ENCODE assay signal across 8 cellular contexts in the genomic region with DNA sequence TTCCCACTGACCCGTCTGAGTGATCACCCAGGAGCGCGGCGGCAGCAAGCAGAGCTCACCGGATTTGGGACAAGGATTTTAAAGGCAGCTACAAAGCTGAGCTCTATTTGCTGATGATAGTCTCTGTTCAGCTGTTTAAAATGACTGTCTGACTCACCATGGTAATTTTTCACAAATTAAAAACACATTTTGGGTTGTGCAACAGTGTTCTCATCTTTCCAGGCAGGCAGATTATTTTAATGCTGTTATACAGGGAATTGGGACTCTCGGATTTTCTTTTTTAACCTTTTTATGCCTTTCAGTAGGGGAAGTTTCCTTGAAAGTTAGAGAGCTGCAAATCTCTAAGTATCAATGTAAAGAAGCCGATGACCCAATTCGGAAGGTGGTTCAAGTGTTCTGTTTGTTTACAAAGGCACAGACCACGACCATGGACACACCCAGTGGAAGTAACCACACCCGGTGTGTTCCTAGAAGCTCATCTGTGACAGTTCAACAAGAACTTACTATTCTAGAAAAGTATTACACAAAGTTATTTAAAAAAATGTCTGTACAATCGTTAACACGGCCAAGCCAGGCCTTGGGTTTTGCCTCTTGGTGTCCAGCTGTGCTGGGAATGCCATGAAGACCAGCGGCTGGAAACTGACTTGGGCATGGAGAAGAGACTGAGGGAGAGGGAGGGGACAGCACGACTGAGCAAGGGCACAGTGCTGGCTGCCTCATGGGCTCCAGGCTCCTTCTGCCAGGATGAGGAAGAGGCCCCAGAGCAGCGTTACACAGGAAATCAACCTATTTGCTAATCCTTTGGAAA. TPM values are rescaled to one million over a fixed set of nuclear protein-coding genes. Genes with fewer than 3 reads are reported as not detected.
DNase-seq lines count a peak whose midpoint lies in the region; ATAC-seq and TF ChIP-seq lines count a peak whose summit lies in the region.
"Not testable (repeated sequence)": the region's sequence is repeated elsewhere in the genome, so short reads cannot be mapped to it uniquely, and the experiment has no call there.

No MANE protein-coding gene starts in this region.

- TF ChIP-seq CTCF in CD8-positive, alpha-beta T cell (IDR thresholded peaks at IDR 0.05); cardiac fibroblast (IDR thresholded peaks at IDR 0.05; ENCODE audit: low read depth, low read length); foreskin fibroblast (IDR thresholded peaks at IDR 0.05; ENCODE audit: low read depth, low read length); osteocyte (IDR thresholded peaks at IDR 0.05); vagina (IDR thresholded peaks at IDR 0.05): not testable (repeated sequence)

- H3K36me3 Mint-ChIP-seq in CD8-positive, alpha-beta T cell, result peaks cover 28% of the 10 kb centered on the region
- H3K36me3 Mint-ChIP-seq in T-helper 1 cell treated with Interleukin-12 subunit alpha and Interleukin-12 subunit beta and Interleukin-4 antibody, amounts not matched to agents 30 μg/mL and 1 μg/mL, for 36 hours (ENCODE audit: low read depth), result peaks cover 23% of the 10 kb centered on the region
- H3K36me3 Mint-ChIP-seq in osteocyte (ENCODE audit: unreplicated experiment), result peaks cover 13% of the 10 kb centered on the region

- peak overlapping the region; percentile 93 for H3K27ac Mint-ChIP-seq in CD8-positive, alpha-beta T cell
- peak overlapping the region; percentile 99 for H3K27ac Mint-ChIP-seq in T-helper 1 cell treated with Interleukin-12 subunit alpha and Interleukin-12 subunit beta and Interleukin-4 antibody, amounts not matched to agents 30 μg/mL and 1 μg/mL, for 36 hours
- peak overlapping the region; percentile 83 for H3K27ac Mint-ChIP-seq in osteocyte (ENCODE audit: unreplicated experiment)

- peaks cover 16% of the 10 kb centered on the region for H3K4me1 Mint-ChIP-seq in CD8-positive, alpha-beta T cell (ENCODE audit: low read depth)
- H3K4me1 Mint-ChIP-seq in T-helper 1 cell treated with Interleukin-12 subunit alpha and Interleukin-12 subunit beta and Interleukin-4 antibody, amounts not matched to agents 30 μg/mL and 1 μg/mL, for 36 hours (ENCODE audit: low read depth), result peaks cover 18% of the 10 kb centered on the region
- H3K4me1 Mint-ChIP-seq in osteocyte (ENCODE audit: unreplicated experiment), result not testable (repeated sequence)

- DNase-seq in CD8-positive, alpha-beta T cell, result peak in 5 of 7 experiments; percentile 14 to 60 (median 48)
- peak; percentile 40 for DNase-seq in LHCN-M2 (ENCODE audit: low read depth)
- DNase-seq in activated T-helper 1 cell treated with Interleukin-2 at 50 U/mL for 16 hours (ENCODE audit: low read depth), result peak; percentile 30
- peak; percentile 64 to 66 for DNase-seq in cardiac fibroblast (ENCODE audit: low read depth in 2 of 2)
- peak; percentile 71 to 86 for DNase-seq in foreskin fibroblast
- DNase-seq in osteocyte (ENCODE audit: extremely low spot score, unreplicated experiment); vagina (ENCODE audit: extremely low spot score in 2 of 2): not testable (repeated sequence)

- H3K36me3 ChIP-seq in CD8-positive, alpha-beta T cell (ENCODE audit: insufficient read depth, low read length), result not testable (repeated sequence)
- peaks cover 0 to 27% of the 10 kb centered on the region in 2 donors for H3K36me3 ChIP-seq in vagina

- peak overlapping the region; percentile 64 for H3K4me3 Mint-ChIP-seq in CD8-positive, alpha-beta T cell
- H3K4me3 Mint-ChIP-seq in T-helper 1 cell treated with Interleukin-12 subunit alpha and Interleukin-12 subunit beta and Interleukin-4 antibody, amounts not matched to agents 30 μg/mL and 1 μg/mL, for 36 hours, result peak overlapping the region; percentile 77
- H3K4me3 Mint-ChIP-seq in osteocyte (ENCODE audit: unreplicated experiment), result not testable (repeated sequence)

- POLR2A ChIA-PET in CD8-positive, alpha-beta T cell (lab: Charles Lee), result interaction anchor here (0.8 to 1.3 kb wide), 3 partner anchors 50 to 98 kb away, joined by 3 to 5 read pairs (median 4); no protein-coding TSS in a partner anchor

- intact Hi-C loops in CD8-positive, alpha-beta T cell (cut with DNase I, micrococcal nuclease), result loop anchor here (5.0 to 10.0 kb wide), 3 partner anchors 61 to 354 kb away; partner anchors contain the start of gene AURKAIP1 (in 1 of the 2)
- intact Hi-C loops in vagina (cut with DNase I), result not testable (repeated sequence)

- TF ChIP-seq POLR2A in vagina (IDR thresholded peaks at IDR 0.05), result not testable (repeated sequence)

- not testable (repeated sequence) for H3K9me3 ChIP-seq in CD8-positive, alpha-beta T cell (ENCODE audit: low read length); vagina

- peak; percentile 12 for ATAC-seq in CD8-positive, alpha-beta T cell

- not testable (repeated sequence) for H3K27me3 Mint-ChIP-seq in CD8-positive, alpha-beta T cell (ENCODE audit: low read depth); T-helper 1 cell treated with Interleukin-12 subunit alpha and Interleukin-12 subunit beta and Interleukin-4 antibody, amounts not matched to agents 30 μg/mL and 1 μg/mL, for 36 hours (ENCODE audit: low read depth); osteocyte (ENCODE audit: unreplicated experiment)

- H3K27ac ChIP-seq in CD8-positive, alpha-beta T cell (ENCODE audit: low read depth, low read length), result not testable (repeated sequence)
- peak overlapping the region; percentile 44 for H3K27ac ChIP-seq in vagina

- not testable (repeated sequence) for H3K4me3 ChIP-seq in CD8-positive, alpha-beta T cell (ENCODE audit: low read depth, low read length); cardiac fibroblast (replicated peaks in 1 of 2; ENCODE audit: low read depth in 2 of 2, low read length in 2 of 2); vagina
- H3K4me3 ChIP-seq in foreskin fibroblast (ENCODE audit: low read depth in 1 of 2, low read length in 2 of 2), result peak overlapping the region in 1 of 2 donors; percentile 18

- not testable (repeated sequence) for H3K9me3 Mint-ChIP-seq in CD8-positive, alpha-beta T cell; T-helper 1 cell treated with Interleukin-12 subunit alpha and Interleukin-12 subunit beta and Interleukin-4 antibody, amounts not matched to agents 30 μg/mL and 1 μg/mL, for 36 hours; osteocyte (ENCODE audit: unreplicated experiment)

- not testable (repeated sequence) for H3K27me3 ChIP-seq in CD8-positive, alpha-beta T cell (ENCODE audit: insufficient read depth, low read length); vagina

- CTCF ChIA-PET in CD8-positive, alpha-beta T cell (lab: Charles Lee), result interaction anchor here (0.8 to 1.6 kb wide), 2 partner anchors 50 to 63 kb away, joined by 3 to 7 read pairs; no protein-coding TSS in a partner anchor

- not testable (repeated sequence) for H3K4me1 ChIP-seq in CD8-positive, alpha-beta T cell (ENCODE audit: insufficient read depth, low read length); vagina

RNA-seq across cellular contexts. Expression of gene CDK11A, which starts 4.4 kb away (rescaled TPM):
- total RNA-seq in CD8-positive, alpha-beta T cell, result 100 to 1,000 TPM; 252 to 280 TPM
- total RNA-seq in LHCN-M2 (2014; rRNA removed) (9.1 and 12.8 TPM in 2 replicates), osteocyte (44.2 and 51.3 TPM in 2 replicates), vagina (35.6 TPM)
- polyA plus RNA-seq in LHCN-M2 (2012), result 14.3 TPM

RNA-seq across cellular contexts. Expression of gene SLC35E2B, which starts 35.9 kb away (rescaled TPM):
- 10 to 100 TPM; 30.0 to 32.4 TPM for total RNA-seq in CD8-positive, alpha-beta T cell
- 17.9 and 23.9 TPM in 2 replicates for total RNA-seq in LHCN-M2 (2014; rRNA removed)
- polyA plus RNA-seq in LHCN-M2 (2012), result 12.0 TPM
- 84.9 and 85.2 TPM in 2 replicates for total RNA-seq in osteocyte
- 38.3 TPM for total RNA-seq in vagina

RNA-seq across cellular contexts. Expression of gene NADK, which starts 49.8 kb away (rescaled TPM):
- 10 to 100 TPM; 15.4 to 16.7 TPM for total RNA-seq in CD8-positive, alpha-beta T cell
- total RNA-seq in LHCN-M2 (2014; rRNA removed) (56.4 and 61.7 TPM in 2 replicates), osteocyte (75.2 and 84.3 TPM in 2 replicates), vagina (90.1 TPM)
- 37.7 TPM for polyA plus RNA-seq in LHCN-M2 (2012)
